In the genomic region with DNA sequence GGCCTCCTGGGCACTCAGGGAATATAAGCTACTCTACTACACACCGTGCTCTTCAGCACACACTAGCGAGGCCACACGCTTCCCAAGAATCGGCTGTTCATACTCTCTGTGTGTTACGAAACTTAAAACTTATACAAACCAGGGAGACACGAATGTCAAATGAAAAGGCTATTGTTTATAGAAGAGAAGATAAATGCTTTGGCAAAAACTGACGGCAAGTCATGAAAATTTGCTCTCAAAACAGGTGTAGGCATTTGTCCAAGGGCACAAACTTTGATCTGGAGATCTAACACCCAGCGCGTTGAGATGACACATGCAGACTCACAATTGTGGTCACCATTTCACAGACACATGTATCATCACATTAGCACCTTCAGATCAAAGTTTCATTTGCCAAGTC, we compare ENCODE assay signal across 1 cellular context.
TF ChIP-seq lines count a peak whose summit lies in the region.

No MANE protein-coding gene starts in this region.

TF ChIP-seq in HepG2, 621 proteins besides CTCF, POLR2A, EP300 and RAD21 (continued from another document):
- TF ChIP-seq, protein P1, sequence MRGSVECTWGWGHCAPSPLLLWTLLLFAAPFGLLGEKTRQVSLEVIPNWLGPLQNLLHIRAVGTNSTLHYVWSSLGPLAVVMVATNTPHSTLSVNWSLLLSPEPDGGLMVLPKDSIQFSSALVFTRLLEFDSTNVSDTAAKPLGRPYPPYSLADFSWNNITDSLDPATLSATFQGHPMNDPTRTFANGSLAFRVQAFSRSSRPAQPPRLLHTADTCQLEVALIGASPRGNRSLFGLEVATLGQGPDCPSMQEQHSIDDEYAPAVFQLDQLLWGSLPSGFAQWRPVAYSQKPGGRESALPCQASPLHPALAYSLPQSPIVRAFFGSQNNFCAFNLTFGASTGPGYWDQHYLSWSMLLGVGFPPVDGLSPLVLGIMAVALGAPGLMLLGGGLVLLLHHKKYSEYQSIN (CRISPR knock-in tag; IDR thresholded peaks at IDR 0.05; ENCODE audit: borderline replicate concordance), result no peak
- TF ChIP-seq CEBPB (IDR thresholded peaks at IDR 0.05; ENCODE audit: borderline replicate concordance, low read depth, low read length) (0 out of 2 replicates have a peak, but pooled peaks have one; percentile 40), TBX3 (IDR thresholded peaks at IDR 0.05; ENCODE audit: borderline replicate concordance) (peak; percentile 68; the same call in 1 of the 2 replicates), ZNF331 (CRISPR knock-in tag; IDR thresholded peaks at IDR 0.05) (peak; percentile 46; the same call in 1 of the 2 replicates), ZNF724P (CRISPR knock-in tag; IDR thresholded peaks at IDR 0.05; ENCODE audit: borderline replicate concordance) (no peak), ZFP90 (CRISPR knock-in tag; IDR thresholded peaks at IDR 0.05; ENCODE audit: borderline replicate concordance) (no peak), BHLHE40 (IDR thresholded peaks at IDR 0.05; ENCODE audit: low read length) (0 out of 2 replicates have a peak, but pooled peaks have one; percentile 12), SOX5 (CRISPR knock-in tag; IDR thresholded peaks at IDR 0.05; ENCODE audit: borderline replicate concordance) (peak; percentile 57; the same call in 1 of the 2 replicates), HOXA5 (CRISPR knock-in tag; IDR thresholded peaks at IDR 0.05) (peak; percentile 37; the same call in 1 of the 2 replicates), POLR2AphosphoS2 (IDR thresholded peaks at IDR 0.05; ENCODE audit: low read depth, low read length) (no peak), ZNF850 (CRISPR knock-in tag; conservative IDR thresholded peaks at IDR 0.05) (no peak), POLR2G (IDR thresholded peaks at IDR 0.05; ENCODE audit: low read depth, low read length) (no peak), HHEX (CRISPR knock-in tag; IDR thresholded peaks at IDR 0.05) (no peak)
- TF ChIP-seq, protein P2, sequence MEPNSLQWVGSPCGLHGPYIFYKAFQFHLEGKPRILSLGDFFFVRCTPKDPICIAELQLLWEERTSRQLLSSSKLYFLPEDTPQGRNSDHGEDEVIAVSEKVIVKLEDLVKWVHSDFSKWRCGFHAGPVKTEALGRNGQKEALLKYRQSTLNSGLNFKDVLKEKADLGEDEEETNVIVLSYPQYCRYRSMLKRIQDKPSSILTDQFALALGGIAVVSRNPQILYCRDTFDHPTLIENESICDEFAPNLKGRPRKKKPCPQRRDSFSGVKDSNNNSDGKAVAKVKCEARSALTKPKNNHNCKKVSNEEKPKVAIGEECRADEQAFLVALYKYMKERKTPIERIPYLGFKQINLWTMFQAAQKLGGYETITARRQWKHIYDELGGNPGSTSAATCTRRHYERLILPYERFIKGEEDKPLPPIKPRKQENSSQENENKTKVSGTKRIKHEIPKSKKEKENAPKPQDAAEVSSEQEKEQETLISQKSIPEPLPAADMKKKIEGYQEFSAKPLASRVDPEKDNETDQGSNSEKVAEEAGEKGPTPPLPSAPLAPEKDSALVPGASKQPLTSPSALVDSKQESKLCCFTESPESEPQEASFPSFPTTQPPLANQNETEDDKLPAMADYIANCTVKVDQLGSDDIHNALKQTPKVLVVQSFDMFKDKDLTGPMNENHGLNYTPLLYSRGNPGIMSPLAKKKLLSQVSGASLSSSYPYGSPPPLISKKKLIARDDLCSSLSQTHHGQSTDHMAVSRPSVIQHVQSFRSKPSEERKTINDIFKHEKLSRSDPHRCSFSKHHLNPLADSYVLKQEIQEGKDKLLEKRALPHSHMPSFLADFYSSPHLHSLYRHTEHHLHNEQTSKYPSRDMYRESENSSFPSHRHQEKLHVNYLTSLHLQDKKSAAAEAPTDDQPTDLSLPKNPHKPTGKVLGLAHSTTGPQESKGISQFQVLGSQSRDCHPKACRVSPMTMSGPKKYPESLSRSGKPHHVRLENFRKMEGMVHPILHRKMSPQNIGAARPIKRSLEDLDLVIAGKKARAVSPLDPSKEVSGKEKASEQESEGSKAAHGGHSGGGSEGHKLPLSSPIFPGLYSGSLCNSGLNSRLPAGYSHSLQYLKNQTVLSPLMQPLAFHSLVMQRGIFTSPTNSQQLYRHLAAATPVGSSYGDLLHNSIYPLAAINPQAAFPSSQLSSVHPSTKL (CRISPR knock-in tag; IDR thresholded peaks at IDR 0.05), result peak; percentile 38; the same call in 1 of the 2 replicates
- TF ChIP-seq, protein P3, sequence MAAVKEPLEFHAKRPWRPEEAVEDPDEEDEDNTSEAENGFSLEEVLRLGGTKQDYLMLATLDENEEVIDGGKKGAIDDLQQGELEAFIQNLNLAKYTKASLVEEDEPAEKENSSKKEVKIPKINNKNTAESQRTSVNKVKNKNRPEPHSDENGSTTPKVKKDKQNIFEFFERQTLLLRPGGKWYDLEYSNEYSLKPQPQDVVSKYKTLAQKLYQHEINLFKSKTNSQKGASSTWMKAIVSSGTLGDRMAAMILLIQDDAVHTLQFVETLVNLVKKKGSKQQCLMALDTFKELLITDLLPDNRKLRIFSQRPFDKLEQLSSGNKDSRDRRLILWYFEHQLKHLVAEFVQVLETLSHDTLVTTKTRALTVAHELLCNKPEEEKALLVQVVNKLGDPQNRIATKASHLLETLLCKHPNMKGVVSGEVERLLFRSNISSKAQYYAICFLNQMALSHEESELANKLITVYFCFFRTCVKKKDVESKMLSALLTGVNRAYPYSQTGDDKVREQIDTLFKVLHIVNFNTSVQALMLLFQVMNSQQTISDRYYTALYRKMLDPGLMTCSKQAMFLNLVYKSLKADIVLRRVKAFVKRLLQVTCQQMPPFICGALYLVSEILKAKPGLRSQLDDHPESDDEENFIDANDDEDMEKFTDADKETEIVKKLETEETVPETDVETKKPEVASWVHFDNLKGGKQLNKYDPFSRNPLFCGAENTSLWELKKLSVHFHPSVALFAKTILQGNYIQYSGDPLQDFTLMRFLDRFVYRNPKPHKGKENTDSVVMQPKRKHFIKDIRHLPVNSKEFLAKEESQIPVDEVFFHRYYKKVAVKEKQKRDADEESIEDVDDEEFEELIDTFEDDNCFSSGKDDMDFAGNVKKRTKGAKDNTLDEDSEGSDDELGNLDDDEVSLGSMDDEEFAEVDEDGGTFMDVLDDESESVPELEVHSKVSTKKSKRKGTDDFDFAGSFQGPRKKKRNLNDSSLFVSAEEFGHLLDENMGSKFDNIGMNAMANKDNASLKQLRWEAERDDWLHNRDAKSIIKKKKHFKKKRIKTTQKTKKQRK (IDR thresholded peaks at IDR 0.05; ENCODE audit: low read length), result no peak
- TF ChIP-seq, protein P4, sequence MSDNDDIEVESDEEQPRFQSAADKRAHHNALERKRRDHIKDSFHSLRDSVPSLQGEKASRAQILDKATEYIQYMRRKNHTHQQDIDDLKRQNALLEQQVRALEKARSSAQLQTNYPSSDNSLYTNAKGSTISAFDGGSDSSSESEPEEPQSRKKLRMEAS (IDR thresholded peaks at IDR 0.05), result 0 out of 2 replicates have a peak, but pooled peaks have one; percentile 22
